Comparison of ENCODE assay signal across 9 cellular contexts in genomic region chr11:82557274-82557673, GRCh38.
A peak's percentile ranks its signal among the peaks of the same experiment; 100 is the strongest.
DNase-seq lines count a peak whose midpoint lies in the region; ATAC-seq lines count a peak whose summit lies in the region.
"Had no signal": no experiment of that assay in that cellular context is flagged by ENCODE, and none has a peak within 500 bp of the region (broad histone marks: within the 10 kb centered on the region; RNA-seq: fewer than 3 reads in every experiment).

No MANE protein-coding gene starts in this region.

- no peaks in the 10 kb centered on the region for H3K4me1 Mint-ChIP-seq in activated CD4-positive, alpha-beta T cell treated with anti-CD3 and anti-CD28 coated beads for 36 hours

- H3K9me3 Mint-ChIP-seq in activated CD4-positive, alpha-beta T cell treated with anti-CD3 and anti-CD28 coated beads for 36 hours (ENCODE audit: low read depth) = no peaks in the 10 kb centered on the region

- intact Hi-C loops in activated CD4-positive, alpha-beta T cell treated with anti-CD3 and anti-CD28 coated beads for 36 hours (cut with DNase I, micrococcal nuclease) = no loop called here

- H3K27me3 Mint-ChIP-seq in activated CD4-positive, alpha-beta T cell treated with anti-CD3 and anti-CD28 coated beads for 36 hours = peaks cover 3% of the 10 kb centered on the region

- DNase-seq in midbrain (lab: John Stamatoyannopoulos, UW) (peak; percentile 26), NCI-H446 treated with DMSO at 0.1 percent for 48 hours (lab: John Stamatoyannopoulos, UW) (no peak), HuH-7 (ENCODE audit: low spot score) (no peak), NCI-H774 (lab: John Stamatoyannopoulos, UW) (no peak)
- no peak for DNase-seq in activated CD4-positive, alpha-beta T cell treated with anti-CD3 and anti-CD28 coated beads for 36 hours
- DNase-seq: NCI-H1048 had no signal

- H3K36me3 Mint-ChIP-seq in activated CD4-positive, alpha-beta T cell treated with anti-CD3 and anti-CD28 coated beads for 36 hours (ENCODE audit: low read depth) = no peaks in the 10 kb centered on the region

- H3K4me3 Mint-ChIP-seq in activated CD4-positive, alpha-beta T cell treated with anti-CD3 and anti-CD28 coated beads for 36 hours = no peak overlapping the region

- POLR2A ChIA-PET in activated CD4-positive, alpha-beta T cell treated with anti-CD3 and anti-CD28 coated beads for 36 hours (lab: Charles Lee) = no interaction called here

- no peak overlapping the region for H3K27ac Mint-ChIP-seq in activated CD4-positive, alpha-beta T cell treated with anti-CD3 and anti-CD28 coated beads for 36 hours

- CTCF ChIA-PET in activated CD4-positive, alpha-beta T cell treated with anti-CD3 and anti-CD28 coated beads for 36 hours (lab: Charles Lee) = no interaction called here

- ATAC-seq in GM18870 (IDR thresholded peaks at IDR 0.05; ENCODE audit: unreplicated experiment) = peak; percentile 95
- peak; percentile 97 for ATAC-seq in GM21737 (IDR thresholded peaks at IDR 0.05; ENCODE audit: unreplicated experiment)
- peak; percentile 92 for ATAC-seq in HG03521 (IDR thresholded peaks at IDR 0.05; ENCODE audit: unreplicated experiment)
- no peak for ATAC-seq in activated CD4-positive, alpha-beta T cell treated with anti-CD3 and anti-CD28 coated beads for 36 hours
